25 cellular contexts compared by ENCODE assay signal in genomic region chr17:1658100-1658499, GRCh38. TPM values are rescaled to one million over a fixed set of nuclear protein-coding genes. Genes with fewer than 3 reads are reported as not detected.
A peak's percentile ranks its signal among the peaks of the same experiment; 100 is the strongest.
DNase-seq lines count a peak whose midpoint lies in the region; ATAC-seq, FAIRE-seq and TF ChIP-seq lines count a peak whose summit lies in the region.
"Had no signal": no experiment of that assay in that cellular context is flagged by ENCODE, and none has a peak within 500 bp of the region (broad histone marks: within the 10 kb centered on the region; RNA-seq: fewer than 3 reads in every experiment).

No MANE protein-coding gene starts in this region.

- H3K36me3 ChIP-seq in K562 (ENCODE audit: control insufficient read depth, insufficient read depth, low read length) (peaks cover 90% of the 10 kb centered on the region), kidney (ENCODE audit: control insufficient read depth in 1 of 2, insufficient read depth in 2 of 2, low read length in 2 of 2) (peaks cover 75 to 81% of the 10 kb centered on the region in 2 donors)

- intact Hi-C loops in activated B cell treated with CpG ODN at 0.5 μM for 24 hours (cut with micrococcal nuclease) (no loop called here), K562 (cut with micrococcal nuclease) (no loop called here), kidney (cut with DNase I) (no loop called here), natural killer cell (cut with micrococcal nuclease) (no loop called here)

- ATAC-seq in activated B cell treated with CpG ODN at 0.5 μM for 24 hours (ENCODE audit: low read depth) = no peak
- ATAC-seq in K562 = no peak
- no peak for ATAC-seq in HG03520 (IDR thresholded peaks at IDR 0.05; ENCODE audit: unreplicated experiment)
- ATAC-seq in natural killer cell = no peak
- ATAC-seq: GM23338 had no signal

- H3K4me3 ChIP-seq in K562 (no peak overlapping the region), kidney (ENCODE audit: low read length in 2 of 2) (no peak overlapping the region), coronary artery (no peak overlapping the region)
- H3K4me3 ChIP-seq: GM23338 had no signal

- H3K9ac ChIP-seq in K562 (ENCODE audit: insufficient read depth in 1 of 2, low read depth in 2 of 2, low read length in 2 of 2) (no peak overlapping the region), kidney (ENCODE audit: low read length in 2 of 2) (no peak overlapping the region)

- no peak overlapping the region; the same call in 2 of the 3 replicates for H3K27ac ChIP-seq in K562 (ENCODE audit: extremely low read depth, low read depth, low read length)
- H3K27ac ChIP-seq in kidney (ENCODE audit: low read depth in 2 of 2, low read length in 2 of 2) = no peak overlapping the region
- no peak overlapping the region for H3K27ac ChIP-seq in coronary artery
- H3K27ac ChIP-seq: HL-60 had no signal

- H4K20me1 ChIP-seq in K562 (replicated peaks; ENCODE audit: control insufficient read depth, insufficient read depth, low read length) = no peaks in the 10 kb centered on the region

- BruUV-seq in K562 (replicated peaks; lab: Mats Ljungman, UMichigan) = no TSS peak

- H3K4me1 ChIP-seq in K562 (replicated peaks in 1 of 2; ENCODE audit: control insufficient read depth in 2 of 2, insufficient read depth in 2 of 2, low read length in 2 of 2) (no peaks in the 10 kb centered on the region; a peak in 1 of 5 replicates), kidney (ENCODE audit: control insufficient read depth in 1 of 2, insufficient read depth in 1 of 2, low read depth in 1 of 2, low read length in 2 of 2) (no peaks in the 10 kb centered on the region)
- H3K4me1 ChIP-seq: BE2C had no signal

- H3K36me3 Mint-ChIP-seq in activated B cell treated with CpG ODN at 0.5 μM for 24 hours (ENCODE audit: low read depth) (peaks cover 85% of the 10 kb centered on the region), natural killer cell (peaks cover 55% of the 10 kb centered on the region)

- CTCF ChIA-PET in activated B cell treated with CpG ODN at 0.5 μM for 24 hours (lab: Charles Lee) (interaction anchor here (1.1 to 1.3 kb wide), 2 partner anchors 9 to 11 kb away, joined by 3 to 6 read pairs; partner anchors contain the start of gene RILP), K562 (lab: Yijun Ruan, JAX; ENCODE audit: low intra/inter-chr PET ratio) (no interaction called here)

- H3K4me2 ChIP-seq in K562 (ENCODE audit: insufficient read depth, low read length) = no peak overlapping the region
- H3K4me2 ChIP-seq: GM23338 had no signal

- TF ChIP-seq EP300 in K562 (IDR thresholded peaks at IDR 0.05; ENCODE audit: low read length) = no peak

- peak overlapping the region; percentile 11 for H3K27ac Mint-ChIP-seq in activated B cell treated with CpG ODN at 0.5 μM for 24 hours
- no peak overlapping the region for H3K27ac Mint-ChIP-seq in natural killer cell
- H3K27ac Mint-ChIP-seq: GM23338 had no signal

- H2AFZ ChIP-seq in K562 (ENCODE audit: low read depth, low read length) = no peak overlapping the region
- H2AFZ ChIP-seq: GM23338 had no signal

- H3K9me1 ChIP-seq in K562 (ENCODE audit: control insufficient read depth, insufficient read depth, low read length) = no peaks in the 10 kb centered on the region

- H3K9me3 Mint-ChIP-seq in activated B cell treated with CpG ODN at 0.5 μM for 24 hours (no peaks in the 10 kb centered on the region), natural killer cell (no peaks in the 10 kb centered on the region)
- H3K9me3 Mint-ChIP-seq: CD8-positive, alpha-beta memory T cell; GM23338 had no signal

- H3K27me3 Mint-ChIP-seq in activated B cell treated with CpG ODN at 0.5 μM for 24 hours = no peaks in the 10 kb centered on the region
- no peaks in the 10 kb centered on the region for H3K27me3 Mint-ChIP-seq in natural killer cell (ENCODE audit: low read depth in 2 of 2)
- H3K27me3 Mint-ChIP-seq: CD4-positive, CD25-positive, alpha-beta regulatory T cell; CD8-positive, alpha-beta memory T cell had no signal

- no peak for TF ChIP-seq CTCF in activated B cell treated with CpG ODN at 0.5 μM for 24 hours (IDR thresholded peaks at IDR 0.05)
- TF ChIP-seq CTCF in K562 (IDR thresholded peaks at IDR 0.05 in 2 of 3, conservative IDR thresholded peaks at IDR 0.05 in 1 of 3; ENCODE audit: insufficient read depth in 2 of 3, low read depth in 1 of 3, low read length in 3 of 3) = no peak
- TF ChIP-seq CTCF in kidney (IDR thresholded peaks at IDR 0.05; ENCODE audit: borderline replicate concordance, extremely low read depth, insufficient read depth) = no peak
- TF ChIP-seq CTCF in coronary artery (IDR thresholded peaks at IDR 0.05) = no peak
- TF ChIP-seq CTCF in natural killer cell (IDR thresholded peaks at IDR 0.05) = no peak

- no peak for TF ChIP-seq RAD21 in K562 (CRISPR knock-in tag; conservative IDR thresholded peaks at IDR 0.05 in 1 of 2, IDR thresholded peaks at IDR 0.05 in 1 of 2)

- POLR2A ChIA-PET in activated B cell treated with CpG ODN at 0.5 μM for 24 hours (lab: Charles Lee) (interaction anchor here (0.7 to 1.2 kb wide), 3 partner anchors 9 to 117 kb away, joined by 3 to 8 read pairs (median 7); no protein-coding TSS in a partner anchor), K562 (lab: Yijun Ruan, JAX) (interaction anchor here (1.0 to 2.3 kb wide), 3 partner anchors 9 to 46 kb away, joined by 3 to 15 read pairs (median 8); partner anchors contain the start of gene RILP)

- H3K4me3 Mint-ChIP-seq in activated B cell treated with CpG ODN at 0.5 μM for 24 hours (no peak overlapping the region), natural killer cell (no peak overlapping the region)
- H3K4me3 Mint-ChIP-seq: CD4-positive, CD25-positive, alpha-beta regulatory T cell; CD8-positive, alpha-beta memory T cell; GM23338 had no signal

- H3K9me3 ChIP-seq in K562 (replicated peaks; ENCODE audit: control insufficient read depth, insufficient read depth, low read depth, low read length) (no peaks in the 10 kb centered on the region), kidney (ENCODE audit: control insufficient read depth in 1 of 2, low read length in 2 of 2) (no peaks in the 10 kb centered on the region)
- H3K9me3 ChIP-seq: BE2C had no signal

- peak; percentile 67 for FAIRE-seq in HTR-8/SVneo (lab: Jason Lieb, UNC)
- FAIRE-seq in K562 (lab: Jason Lieb, UNC) = peak; percentile 65
- no peak for FAIRE-seq in kidney (lab: Jason Lieb, UNC)
- FAIRE-seq: A204.1, GM12892, GM18507, H54 had no signal

- 74% methylated on average over 8 of the region's 9 CpGs for WGBS in K562 (ENCODE audit: insufficient coverage, low coverage, missing lambda C conversion rate)

- in situ Hi-C loops in K562 (cut with MboI) = no loop called here

- H3K27me3 ChIP-seq in K562 (ENCODE audit: control insufficient read depth in 2 of 2, insufficient read depth in 2 of 2, low read length in 2 of 2) = no peaks in the 10 kb centered on the region
- H3K27me3 ChIP-seq: BE2C had no signal

- DNase-seq in HTR-8/SVneo (ENCODE audit: insufficient read length, low spot score) (no peak), activated B cell treated with CpG ODN at 0.5 μM for 24 hours (no peak), K562 (ENCODE audit: extremely low read depth in 1 of 4, low spot score in 3 of 4) (peak in 1 of 4 experiments; percentile 42), kidney (peak; percentile 35), coronary artery (ENCODE audit: low spot score) (no peak), natural killer cell (no peak)
- DNase-seq: ACHN; BE2C; C1 segment of cervical spinal cord; CD4-positive, CD25-positive, alpha-beta regulatory T cell; CD8-positive, alpha-beta memory T cell; COR-L47; DMS 273 treated with DMSO at 0.1 percent for 48 hours; DMS53; DND-41; EL; HCEC 1CT; IMR-90 had no signal

- H3K79me2 ChIP-seq in K562 (ENCODE audit: control insufficient read depth, insufficient read depth, low read length) = no peaks in the 10 kb centered on the region; the same call in 2 of the 3 replicates

- TF ChIP-seq POLR2A in K562 (conservative IDR thresholded peaks at IDR 0.05) = no peak

- no peaks in the 10 kb centered on the region for H3K4me1 Mint-ChIP-seq in activated B cell treated with CpG ODN at 0.5 μM for 24 hours
- H3K4me1 Mint-ChIP-seq in natural killer cell = peaks cover 7 to 8% of the 10 kb centered on the region in 2 donors
- H3K4me1 Mint-ChIP-seq: GM23338 had no signal

RNA-seq across cellular contexts. Expression of gene RILP, which starts 8.4 kb away (rescaled TPM):
- total RNA-seq in activated B cell treated with CpG ODN at 0.5 μM for 24 hours (9.7 and 9.8 TPM in 2 replicates), K562 (2014; rRNA removed) (54.9 and 66.3 TPM in 2 replicates), K562 (2014; rRNA removed; fragmentation: Illumina TruSeq; extraction: Trizol) (14.1 and 15.3 TPM in 2 replicates), K562 (2015; rRNA removed; fragmentation: Illumina TruSeq; extraction: Trizol) (27.8 and 27.9 TPM in 2 replicates), K562 (2021) (41.3 and 45.4 TPM in 2 replicates), kidney (17.1 TPM), natural killer cell (1 to 10 TPM; 2.3 to 5.1 (median 4.0) TPM)
- 15.7 and 47.1 TPM in 2 replicates for total RNA-seq in K562 (2011; cell fraction: chromatin; rRNA removed; ENCODE audit: low replicate concordance)
- 41.4 and 44.9 TPM in 2 replicates for total RNA-seq in K562 (2011; cell fraction: nucleolus; rRNA removed)
- total RNA-seq in K562 (2011; cell fraction: nucleoplasm; rRNA removed) = 19.0 and 24.0 TPM in 2 replicates
- polyA plus RNA-seq in K562 (2011; rRNA removed) (22.8 and 23.0 TPM in 2 replicates), K562 (2014; fragmentation: Illumina TruSeq; extraction: Trizol) (29.9 and 40.4 TPM in 2 replicates), K562 (2014; fragmentation: Nextera tagmentation; extraction: Ambion mirVana) (1 to 10 TPM in 1 of 2 experiments, under 1 TPM in 1; 0.75 to 2.2 TPM), K562 (2014; rRNA removed) (43.4 and 46.6 TPM in 2 replicates), kidney (ENCODE audit: insufficient read depth, low read depth, low replicate concordance) (26.6 TPM)
- 18.3 and 40.5 TPM in 2 replicates for polyA plus RNA-seq in K562 (2011; cell fraction: cytosol; rRNA removed)
- polyA plus RNA-seq in K562 (2011; cell fraction: nucleus; rRNA removed) = 40.5 and 69.5 TPM in 2 replicates
- polyA plus RNA-seq in K562 (2012) = 30.0 and 68.3 TPM in 2 replicates
- polyA minus RNA-seq in K562 (2011; rRNA and poly(A)+ RNA removed) = 6.7 and 9.9 TPM in 2 replicates
- 13.5 and 15.9 TPM in 2 replicates for polyA minus RNA-seq in K562 (2011; cell fraction: cytosol; rRNA and poly(A)+ RNA removed)
- 11.6 and 14.0 TPM in 2 replicates for polyA minus RNA-seq in K562 (2011; cell fraction: nucleus; rRNA and poly(A)+ RNA removed)

RNA-seq across cellular contexts. Expression of gene SCARF1, which starts 12.6 kb away (rescaled TPM):
- total RNA-seq in activated B cell treated with CpG ODN at 0.5 μM for 24 hours (6.6 and 8.0 TPM in 2 replicates), K562 (2014; rRNA removed) (0.57 and 0.95 TPM in 2 replicates), K562 (2014; rRNA removed; fragmentation: Illumina TruSeq; extraction: Trizol) (0.19 and 0.36 TPM in 2 replicates), K562 (2015; rRNA removed; fragmentation: Illumina TruSeq; extraction: Trizol) (0.75 and 0.94 TPM in 2 replicates), K562 (2021) (1.0 and 1.5 TPM in 2 replicates), kidney (20.1 TPM), natural killer cell (1 to 10 TPM in 2 of 3 donors, under 1 TPM in 1; 0.59 to 3.1 (median 1.0) TPM)
- total RNA-seq in K562 (2011; cell fraction: chromatin; rRNA removed; ENCODE audit: low replicate concordance) = 3.7 and 12.1 TPM in 2 replicates
- 6.1 and 10.0 TPM in 2 replicates for total RNA-seq in K562 (2011; cell fraction: nucleolus; rRNA removed)
- 5.3 and 5.6 TPM in 2 replicates for total RNA-seq in K562 (2011; cell fraction: nucleoplasm; rRNA removed)
- polyA plus RNA-seq in K562 (2011; rRNA removed) (0.63 and 1.0 TPM in 2 replicates), K562 (2014; fragmentation: Illumina TruSeq; extraction: Trizol) (0.16 and 0.44 TPM in 2 replicates), K562 (2014; fragmentation: Nextera tagmentation; extraction: Ambion mirVana) (under 1 TPM; 0.04 to 0.08 TPM), K562 (2014; rRNA removed) (0.80 and 2.1 TPM in 2 replicates), kidney (ENCODE audit: insufficient read depth, low read depth, low replicate concordance) (7.0 TPM)
- 0.62 and 1.4 TPM in 2 replicates for polyA plus RNA-seq in K562 (2011; cell fraction: cytosol; rRNA removed)
- polyA plus RNA-seq in K562 (2011; cell fraction: nucleus; rRNA removed) = 5.9 and 9.9 TPM in 2 replicates
- polyA plus RNA-seq in K562 (2012) = 1.3 and 6.9 TPM in 2 replicates
- 0.09 and 0.25 TPM in 2 replicates for polyA minus RNA-seq in K562 (2011; rRNA and poly(A)+ RNA removed)
- polyA minus RNA-seq in K562 (2011; cell fraction: cytosol; rRNA and poly(A)+ RNA removed) = 0.67 and 1.0 TPM in 2 replicates
- 1.6 and 1.9 TPM in 2 replicates for polyA minus RNA-seq in K562 (2011; cell fraction: nucleus; rRNA and poly(A)+ RNA removed)

RNA-seq across cellular contexts. Expression of gene PRPF8, which starts 26.6 kb away (rescaled TPM):
- 401 and 442 TPM in 2 replicates for total RNA-seq in activated B cell treated with CpG ODN at 0.5 μM for 24 hours
- 654 and 969 TPM in 2 replicates for total RNA-seq in K562 (2011; cell fraction: chromatin; rRNA removed; ENCODE audit: low replicate concordance)
- total RNA-seq in K562 (2011; cell fraction: nucleolus; rRNA removed) = 322 and 340 TPM in 2 replicates
- total RNA-seq in K562 (2011; cell fraction: nucleoplasm; rRNA removed) = 351 and 363 TPM in 2 replicates
- 85.9 and 111 TPM in 2 replicates for total RNA-seq in K562 (2014; rRNA removed)
- total RNA-seq in K562 (2014; rRNA removed; fragmentation: Illumina TruSeq; extraction: Trizol) = 64.3 and 72.1 TPM in 2 replicates
- total RNA-seq in K562 (2015; rRNA removed; fragmentation: Illumina TruSeq; extraction: Trizol) = 64.6 and 74.2 TPM in 2 replicates
- 278 and 294 TPM in 2 replicates for total RNA-seq in K562 (2021)
- polyA plus RNA-seq in K562 (2011; rRNA removed) = 64.3 and 160 TPM in 2 replicates
- polyA plus RNA-seq in K562 (2011; cell fraction: cytosol; rRNA removed) = 111 and 123 TPM in 2 replicates
- polyA plus RNA-seq in K562 (2011; cell fraction: nucleus; rRNA removed) = 279 and 287 TPM in 2 replicates
- 137 and 179 TPM in 2 replicates for polyA plus RNA-seq in K562 (2012)
- 208 and 224 TPM in 2 replicates for polyA plus RNA-seq in K562 (2014; fragmentation: Illumina TruSeq; extraction: Trizol)
- 100 to 1,000 TPM; 128 to 174 TPM for polyA plus RNA-seq in K562 (2014; fragmentation: Nextera tagmentation; extraction: Ambion mirVana)
- polyA plus RNA-seq in K562 (2014; rRNA removed) = 77.2 and 85.9 TPM in 2 replicates
- polyA minus RNA-seq in K562 (2011; rRNA and poly(A)+ RNA removed) = 219 and 329 TPM in 2 replicates
- 406 and 503 TPM in 2 replicates for polyA minus RNA-seq in K562 (2011; cell fraction: cytosol; rRNA and poly(A)+ RNA removed)
- 87.5 and 163 TPM in 2 replicates for polyA minus RNA-seq in K562 (2011; cell fraction: nucleus; rRNA and poly(A)+ RNA removed)
- 236 TPM for total RNA-seq in kidney
- polyA plus RNA-seq in kidney (ENCODE audit: insufficient read depth, low read depth, low replicate concordance) = 181 TPM
- total RNA-seq in natural killer cell = 100 to 1,000 TPM; 475 to 508 (median 480) TPM

RNA-seq across cellular contexts. Expression of gene SLC43A2, which starts 29.5 kb away (rescaled TPM):
- total RNA-seq in activated B cell treated with CpG ODN at 0.5 μM for 24 hours (148 and 167 TPM in 2 replicates), K562 (2014; rRNA removed) (6.2 and 6.6 TPM in 2 replicates), K562 (2014; rRNA removed; fragmentation: Illumina TruSeq; extraction: Trizol) (2.9 and 3.4 TPM in 2 replicates), K562 (2015; rRNA removed; fragmentation: Illumina TruSeq; extraction: Trizol) (2.5 TPM in 2 replicates), K562 (2021) (9.4 and 10.2 TPM in 2 replicates), kidney (48.9 TPM), natural killer cell (10 to 100 TPM; 24.5 to 36.0 (median 30.3) TPM)
- 20.6 and 51.1 TPM in 2 replicates for total RNA-seq in K562 (2011; cell fraction: chromatin; rRNA removed; ENCODE audit: low replicate concordance)
- 34.0 and 41.2 TPM in 2 replicates for total RNA-seq in K562 (2011; cell fraction: nucleolus; rRNA removed)
- total RNA-seq in K562 (2011; cell fraction: nucleoplasm; rRNA removed) = 21.8 and 28.6 TPM in 2 replicates
- polyA plus RNA-seq in K562 (2011; rRNA removed) (4.2 and 9.0 TPM in 2 replicates), K562 (2014; fragmentation: Illumina TruSeq; extraction: Trizol) (3.6 and 6.5 TPM in 2 replicates), K562 (2014; fragmentation: Nextera tagmentation; extraction: Ambion mirVana) (under 1 TPM; 0.03 to 0.04 TPM), K562 (2014; rRNA removed) (5.8 and 6.4 TPM in 2 replicates), kidney (ENCODE audit: insufficient read depth, low read depth, low replicate concordance) (60.4 TPM)
- polyA plus RNA-seq in K562 (2011; cell fraction: cytosol; rRNA removed) = 5.7 and 11.9 TPM in 2 replicates
- polyA plus RNA-seq in K562 (2011; cell fraction: nucleus; rRNA removed) = 5.7 and 7.6 TPM in 2 replicates
- polyA plus RNA-seq in K562 (2012) = 5.3 and 6.5 TPM in 2 replicates
- polyA minus RNA-seq in K562 (2011; rRNA and poly(A)+ RNA removed) = 5.2 and 7.1 TPM in 2 replicates
- polyA minus RNA-seq in K562 (2011; cell fraction: cytosol; rRNA and poly(A)+ RNA removed) = 5.4 and 11.7 TPM in 2 replicates
- polyA minus RNA-seq in K562 (2011; cell fraction: nucleus; rRNA and poly(A)+ RNA removed) = 7.9 TPM in 2 replicates

RNA-seq across cellular contexts. Expression of gene TLCD2, which starts 52.1 kb away (rescaled TPM):
- 0.02 and 0.04 TPM in 2 replicates for total RNA-seq in activated B cell treated with CpG ODN at 0.5 μM for 24 hours
- 1.2 and 1.5 TPM in 2 replicates for total RNA-seq in K562 (2011; cell fraction: chromatin; rRNA removed; ENCODE audit: low replicate concordance)
- 1.1 and 1.2 TPM in 2 replicates for total RNA-seq in K562 (2011; cell fraction: nucleolus; rRNA removed)
- total RNA-seq in K562 (2011; cell fraction: nucleoplasm; rRNA removed) = 1.2 and 1.5 TPM in 2 replicates
- total RNA-seq in K562 (2014; rRNA removed) = 0.45 and 0.54 TPM in 2 replicates
- 0.64 and 0.65 TPM in 2 replicates for total RNA-seq in K562 (2014; rRNA removed; fragmentation: Illumina TruSeq; extraction: Trizol)
- 0.76 and 0.98 TPM in 2 replicates for total RNA-seq in K562 (2015; rRNA removed; fragmentation: Illumina TruSeq; extraction: Trizol)
- 0.78 and 0.89 TPM in 2 replicates for total RNA-seq in K562 (2021)
- 0.46 and 0.50 TPM in 2 replicates for polyA plus RNA-seq in K562 (2011; rRNA removed)
- 0.49 and 0.53 TPM in 2 replicates for polyA plus RNA-seq in K562 (2011; cell fraction: cytosol; rRNA removed)
- polyA plus RNA-seq in K562 (2011; cell fraction: nucleus; rRNA removed) = 0.39 and 0.54 TPM in 2 replicates
- polyA plus RNA-seq in K562 (2012) = 0.89 and 4.5 TPM in 2 replicates
- 0.58 and 0.64 TPM in 2 replicates for polyA plus RNA-seq in K562 (2014; fragmentation: Illumina TruSeq; extraction: Trizol)
- polyA plus RNA-seq in K562 (2014; fragmentation: Nextera tagmentation; extraction: Ambion mirVana) = under 1 TPM; 0.10 to 0.13 TPM
- polyA plus RNA-seq in K562 (2014; rRNA removed) = 0.73 and 1.0 TPM in 2 replicates
- 0.72 and 0.81 TPM in 2 replicates for polyA minus RNA-seq in K562 (2011; rRNA and poly(A)+ RNA removed)
- 0.48 and 0.73 TPM in 2 replicates for polyA minus RNA-seq in K562 (2011; cell fraction: cytosol; rRNA and poly(A)+ RNA removed)
- 0.40 and 0.56 TPM in 2 replicates for polyA minus RNA-seq in K562 (2011; cell fraction: nucleus; rRNA and poly(A)+ RNA removed)
- total RNA-seq in kidney = 6.2 TPM
- 1.3 TPM for polyA plus RNA-seq in kidney (ENCODE audit: insufficient read depth, low read depth, low replicate concordance)
- total RNA-seq in natural killer cell = under 1 TPM; 0.18 to 0.28 (median 0.28) TPM
